Comparison of ENCODE assay signal across 1 cellular context in the genomic region with DNA sequence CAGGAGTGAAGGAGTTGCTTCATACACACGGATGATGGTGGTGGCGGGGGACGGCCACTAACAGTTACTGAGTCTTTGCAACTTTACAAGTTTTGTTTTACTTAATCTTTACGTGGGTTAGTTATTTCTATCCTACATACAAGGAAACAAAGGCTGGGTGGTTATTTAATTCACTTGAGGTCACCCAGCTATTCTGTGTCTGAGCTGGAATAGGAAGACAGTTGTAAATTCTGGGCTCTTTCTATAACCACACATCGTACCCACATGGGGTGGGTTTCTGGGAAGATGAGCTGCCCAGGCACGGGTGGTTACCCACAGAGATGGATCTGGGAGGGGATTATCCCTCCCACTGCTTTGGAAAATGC.
TF ChIP-seq lines count a peak whose summit lies in the region.

No MANE protein-coding gene starts in this region.

TF ChIP-seq in SK-N-SH treated with all-trans-retinoic acid at 6 μM for 48 hours, 23 proteins besides CTCF, POLR2A, EP300 and RAD21 (continued from another document):
- TF ChIP-seq, protein P1, sequence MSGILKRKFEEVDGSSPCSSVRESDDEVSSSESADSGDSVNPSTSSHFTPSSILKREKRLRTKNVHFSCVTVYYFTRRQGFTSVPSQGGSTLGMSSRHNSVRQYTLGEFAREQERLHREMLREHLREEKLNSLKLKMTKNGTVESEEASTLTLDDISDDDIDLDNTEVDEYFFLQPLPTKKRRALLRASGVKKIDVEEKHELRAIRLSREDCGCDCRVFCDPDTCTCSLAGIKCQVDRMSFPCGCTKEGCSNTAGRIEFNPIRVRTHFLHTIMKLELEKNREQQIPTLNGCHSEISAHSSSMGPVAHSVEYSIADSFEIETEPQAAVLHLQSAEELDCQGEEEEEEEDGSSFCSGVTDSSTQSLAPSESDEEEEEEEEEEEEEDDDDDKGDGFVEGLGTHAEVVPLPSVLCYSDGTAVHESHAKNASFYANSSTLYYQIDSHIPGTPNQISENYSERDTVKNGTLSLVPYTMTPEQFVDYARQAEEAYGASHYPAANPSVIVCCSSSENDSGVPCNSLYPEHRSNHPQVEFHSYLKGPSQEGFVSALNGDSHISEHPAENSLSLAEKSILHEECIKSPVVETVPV (CRISPR knock-in tag; IDR thresholded peaks at IDR 0.05) = no peak
- TF ChIP-seq PATZ1 (CRISPR knock-in tag; IDR thresholded peaks at IDR 0.05; ENCODE audit: borderline replicate concordance) = no peak
- no peak for TF ChIP-seq ZFP30 (CRISPR knock-in tag; IDR thresholded peaks at IDR 0.05)
- no peak for TF ChIP-seq CSDC2 (CRISPR knock-in tag; IDR thresholded peaks at IDR 0.05)
- TF ChIP-seq OSR1 (CRISPR knock-in tag; IDR thresholded peaks at IDR 0.05) = no peak
- no peak for TF ChIP-seq ZNF565 (CRISPR knock-in tag; conservative IDR thresholded peaks at IDR 0.05; ENCODE audit: low read depth)
